Comparison of ENCODE assay signal across 1 cellular context in the genomic region with DNA sequence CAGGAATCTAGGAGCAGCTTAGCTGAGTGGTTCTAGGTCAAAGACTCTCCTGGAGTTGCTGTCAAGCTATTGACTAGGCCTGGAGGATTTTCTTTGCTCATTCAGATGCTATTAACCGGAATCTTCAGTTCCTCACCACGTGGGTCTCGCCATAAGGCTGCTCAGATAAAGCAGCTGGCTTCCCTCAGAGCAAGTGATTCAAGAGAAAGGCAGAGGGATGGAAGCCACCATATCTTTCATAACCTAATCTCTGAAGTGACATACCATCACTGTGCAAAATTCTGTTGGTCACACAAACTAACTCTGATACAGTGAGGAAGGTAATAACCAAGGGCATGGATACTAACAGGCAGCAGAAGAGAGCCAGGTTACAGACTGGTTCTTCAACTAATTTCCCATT.
TF ChIP-seq lines count a peak whose summit lies in the region.

No MANE protein-coding gene starts in this region.

TF ChIP-seq in IMR-90, 13 proteins besides CTCF, POLR2A, EP300 and RAD21 (continued from another document):
- TF ChIP-seq USF2 (IDR thresholded peaks at IDR 0.05; ENCODE audit: low read depth, low read length) (no peak), RFX5 (IDR thresholded peaks at IDR 0.05; ENCODE audit: low read depth, low read length) (no peak), CEBPB (IDR thresholded peaks at IDR 0.05; ENCODE audit: low read depth, low read length) (no peak)
